8 cellular contexts compared by ENCODE assay signal in genomic region chr10:72320676-72321247, GRCh38. TPM values are rescaled to one million over a fixed set of nuclear protein-coding genes. Genes with fewer than 3 reads are reported as not detected.
DNase-seq lines count a peak whose midpoint lies in the region; ATAC-seq lines count a peak whose summit lies in the region.

No MANE protein-coding gene starts in this region.

- peaks cover 13% of the 10 kb centered on the region for H3K27me3 Mint-ChIP-seq in dendritic cell treated with granulocyte-macrophage colony-stimulating factor and Interleukin-4, amounts not matched to agents 40 ng/mL and 50 ng/mL, for 4 days

- peak overlapping the region; percentile 80 for H3K27ac Mint-ChIP-seq in dendritic cell treated with granulocyte-macrophage colony-stimulating factor and Interleukin-4, amounts not matched to agents 40 ng/mL and 50 ng/mL, for 4 days

- peak overlapping the region; percentile 58 for H3K4me3 ChIP-seq in BLaER1

- peak overlapping the region; percentile 89 for H3K9ac ChIP-seq in BLaER1

- H3K4me1 ChIP-seq in BLaER1, result peaks cover 98% of the 10 kb centered on the region

- DNase-seq in NCI-H345 (lab: John Stamatoyannopoulos, UW) (peak; percentile 80), lung microvascular endothelial cell (ENCODE audit: low read depth in 2 of 2) (peak; percentile 64 to 93)
- peak; percentile 31 for DNase-seq in activated CD4-positive, CD25-positive, alpha-beta regulatory T cell treated with anti-CD3 and anti-CD28 coated beads, Interleukin-2, amount 50 U/mL, for 16 hours (ENCODE audit: low read depth, low spot score)
- peak; percentile 73 for DNase-seq in stimulated activated naive CD4-positive, alpha-beta T cell treated with Interleukin-2 at 50 U/mL for 16 hours (lab: John Stamatoyannopoulos, UW)

- H3K9me3 Mint-ChIP-seq in dendritic cell treated with granulocyte-macrophage colony-stimulating factor and Interleukin-4, amounts not matched to agents 40 ng/mL and 50 ng/mL, for 4 days, result no peaks in the 10 kb centered on the region

- no peaks in the 10 kb centered on the region for H3K27me3 ChIP-seq in BLaER1

- H3K9me3 ChIP-seq in BLaER1, result no peaks in the 10 kb centered on the region

- ATAC-seq in GM19035 (IDR thresholded peaks at IDR 0.05; ENCODE audit: unreplicated experiment), result peak; percentile 58
- ATAC-seq in HG03108 (IDR thresholded peaks at IDR 0.05; ENCODE audit: unreplicated experiment), result peak; percentile 61

- no peaks in the 10 kb centered on the region for H3K36me3 Mint-ChIP-seq in dendritic cell treated with granulocyte-macrophage colony-stimulating factor and Interleukin-4, amounts not matched to agents 40 ng/mL and 50 ng/mL, for 4 days (ENCODE audit: low read depth)

- H3K4me2 ChIP-seq in BLaER1, result peak overlapping the region; percentile 81

- H3K36me3 ChIP-seq in BLaER1, result no peaks in the 10 kb centered on the region

- intact Hi-C loops in dendritic cell treated with granulocyte-macrophage colony-stimulating factor and Interleukin-4, amounts not matched to agents 40 ng/mL and 50 ng/mL, for 4 days (cut with micrococcal nuclease), result no loop called here

- H4K20me1 ChIP-seq in BLaER1, result no peaks in the 10 kb centered on the region

- peak overlapping the region; percentile 98 for H3K27ac ChIP-seq in BLaER1

- H3K4me1 Mint-ChIP-seq in dendritic cell treated with granulocyte-macrophage colony-stimulating factor and Interleukin-4, amounts not matched to agents 40 ng/mL and 50 ng/mL, for 4 days (ENCODE audit: low read depth), result peaks cover 85% of the 10 kb centered on the region

- peak overlapping the region; percentile 13 for H3K4me3 Mint-ChIP-seq in dendritic cell treated with granulocyte-macrophage colony-stimulating factor and Interleukin-4, amounts not matched to agents 40 ng/mL and 50 ng/mL, for 4 days

RNA-seq across cellular contexts. Expression of gene DNAJB12, which starts 34.0 kb away (rescaled TPM):
- 16.8 and 21.6 TPM in 2 replicates for total RNA-seq in lung microvascular endothelial cell

RNA-seq across cellular contexts. Expression of gene DDIT4, which starts 47.0 kb away (rescaled TPM):
- total RNA-seq in lung microvascular endothelial cell, result 131 and 178 TPM in 2 replicates

Comparison
In these comparisons a context has a peak if more than half of its experiments do, and no peak if none do; other contexts are left out.
1. Peak in every context shown above with its lines: DNase-seq, ATAC-seq, H3K4me3 ChIP-seq and H3K27ac ChIP-seq.